In the genomic region with DNA sequence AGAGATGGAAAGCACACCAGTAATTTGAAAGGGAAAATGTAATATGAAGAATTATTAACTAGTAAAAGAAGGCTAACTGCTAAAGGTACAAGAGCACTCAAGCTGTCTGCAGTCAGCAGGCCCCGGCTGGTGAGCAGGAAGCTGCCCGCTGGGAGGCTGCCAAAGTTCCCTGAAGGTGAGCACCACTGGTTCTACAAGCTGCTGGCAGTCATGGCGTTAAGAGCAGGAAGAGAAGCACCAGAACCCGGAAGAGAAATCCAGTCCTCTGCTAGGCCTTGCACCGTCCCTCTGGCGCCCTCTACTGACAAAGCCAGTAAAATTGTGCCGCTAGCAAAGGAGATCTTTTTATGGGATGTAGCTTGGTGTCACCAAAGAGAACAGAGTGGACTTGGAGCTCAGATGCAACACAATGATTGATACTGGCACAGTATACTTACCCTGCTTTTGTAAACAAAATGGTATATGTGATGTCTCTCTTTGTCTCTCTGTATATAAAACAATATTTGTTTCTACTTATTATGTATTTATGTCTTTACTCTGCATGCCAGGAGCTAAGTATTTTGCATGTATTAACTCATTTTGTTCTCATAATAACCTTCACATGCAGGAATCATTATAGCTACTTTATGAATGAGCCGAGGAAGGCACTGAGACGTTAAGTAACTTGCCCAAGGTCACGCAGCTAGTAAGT, we compare ENCODE assay signal across 8 cellular contexts. TPM values are rescaled to one million over a fixed set of nuclear protein-coding genes. Genes with fewer than 3 reads are reported as not detected.
A peak's percentile ranks its signal among the peaks of the same experiment; 100 is the strongest.
DNase-seq lines count a peak whose midpoint lies in the region; ATAC-seq and TF ChIP-seq lines count a peak whose summit lies in the region.

No MANE protein-coding gene starts in this region.

- H3K27ac ChIP-seq in SK-N-MC: peak overlapping the region; percentile 84

- TF ChIP-seq CTCF in HFFc6 (IDR thresholded peaks at IDR 0.05): peak; percentile 94

- intact Hi-C loops in Right ventricle myocardium inferior (cut with DNase I) (loop anchor here (2.0 to 10.0 kb wide), 3 partner anchors 47 to 413 kb away; a partner anchor contains a TSS), posterior vena cava (cut with DNase I) (loop anchor here in 1 of 2 donors (10.0 kb wide), 1 partner anchor 133 kb away; no protein-coding TSS in a partner anchor)

- H3K4me3 ChIP-seq in GM08714 (ENCODE audit: low read length): peak overlapping the region; percentile 12; the same call in 1 of the 2 replicates
- H3K4me3 ChIP-seq in SK-N-MC: peak overlapping the region; percentile 82

- peak; percentile 90 for DNase-seq in HFFc6
- peak; percentile 70 for DNase-seq in NCI-H1092 treated with DMSO at 0.1 percent for 48 hours (lab: John Stamatoyannopoulos, UW)
- DNase-seq in SK-N-MC (ENCODE audit: low read depth, low spot score): peak; percentile 93
- DNase-seq in Right ventricle myocardium inferior (ENCODE audit: missing footprints): peak; percentile 90
- DNase-seq in posterior vena cava (ENCODE audit: low spot score): peak; percentile 92
- peak; percentile 93 for DNase-seq in ureter (ENCODE audit: low spot score)

- H3K9me3 ChIP-seq in SK-N-MC (ENCODE audit: low read depth, low read length): no peaks in the 10 kb centered on the region

- no peaks in the 10 kb centered on the region for H3K36me3 ChIP-seq in SK-N-MC (ENCODE audit: insufficient read depth, low read length)

- no peaks in the 10 kb centered on the region for H3K36me3 Mint-ChIP-seq in HFFc6 (ENCODE audit: low read depth)
- H3K36me3 Mint-ChIP-seq in activated naive CD4-positive, alpha-beta T cell treated with anti-CD3 and anti-CD28 coated beads, Interleukin-2, amount 50 U/mL, for 24 hours: peaks cover 3% of the 10 kb centered on the region

- ATAC-seq in Right ventricle myocardium inferior: peak; percentile 83

- H3K9ac ChIP-seq in SK-N-MC (ENCODE audit: insufficient read length): peak overlapping the region; percentile 49

- H3K4me3 Mint-ChIP-seq in HFFc6: peak overlapping the region; percentile 65
- peak overlapping the region; percentile 93 for H3K4me3 Mint-ChIP-seq in activated naive CD4-positive, alpha-beta T cell treated with anti-CD3 and anti-CD28 coated beads, Interleukin-2, amount 50 U/mL, for 24 hours

- H3K27me3 Mint-ChIP-seq in HFFc6 (ENCODE audit: insufficient read depth): no peaks in the 10 kb centered on the region; the same call in 1 of the 2 replicates
- H3K27me3 Mint-ChIP-seq in activated naive CD4-positive, alpha-beta T cell treated with anti-CD3 and anti-CD28 coated beads, Interleukin-2, amount 50 U/mL, for 24 hours: no peaks in the 10 kb centered on the region

- peak overlapping the region; percentile 80 for H3K27ac Mint-ChIP-seq in HFFc6
- peak overlapping the region; percentile 89 for H3K27ac Mint-ChIP-seq in activated naive CD4-positive, alpha-beta T cell treated with anti-CD3 and anti-CD28 coated beads, Interleukin-2, amount 50 U/mL, for 24 hours

- H3K4me1 Mint-ChIP-seq in HFFc6 (ENCODE audit: low read depth): peaks cover 39% of the 10 kb centered on the region
- peaks cover 68% of the 10 kb centered on the region for H3K4me1 Mint-ChIP-seq in activated naive CD4-positive, alpha-beta T cell treated with anti-CD3 and anti-CD28 coated beads, Interleukin-2, amount 50 U/mL, for 24 hours

- no peaks in the 10 kb centered on the region for H3K9me3 Mint-ChIP-seq in HFFc6
- H3K9me3 Mint-ChIP-seq in activated naive CD4-positive, alpha-beta T cell treated with anti-CD3 and anti-CD28 coated beads, Interleukin-2, amount 50 U/mL, for 24 hours: no peaks in the 10 kb centered on the region

RNA-seq across cellular contexts. Expression of a gene that starts 28.1 kb away (rescaled TPM):
- total RNA-seq in HFFc6 (2021; fragmentation: NEBNext Ultra II Directional; extraction: Animal tissue kit (Norgen Biotek cat#: 25700)): 10 to 100 TPM; 10.4 to 15.4 (median 14.4) TPM
- 3.1 TPM for total RNA-seq in Right ventricle myocardium inferior
- 10 to 100 TPM; 11.3 to 14.8 TPM for total RNA-seq in posterior vena cava
- 50.9 TPM for total RNA-seq in ureter

RNA-seq across cellular contexts. Expression of a gene that starts 49.3 kb away (rescaled TPM):
- total RNA-seq in HFFc6 (2021; fragmentation: NEBNext Ultra II Directional; extraction: Animal tissue kit (Norgen Biotek cat#: 25700)): 1 to 10 TPM in 4 of 6 experiments, under 1 TPM in 2; 0.36 to 1.9 (median 1.6) TPM
- total RNA-seq in Right ventricle myocardium inferior: 6.2 TPM
- 10 to 100 TPM in 1 of 2 donors, 1 to 10 TPM in 1; 8.4 to 12.7 TPM for total RNA-seq in posterior vena cava
- 16.6 TPM for total RNA-seq in ureter

Comparison
In these comparisons a context has a peak if more than half of its experiments do, and no peak if none do; other contexts are left out.
1. Peak in every context shown above with its lines: DNase-seq, ATAC-seq, H3K4me3 ChIP-seq and H3K27ac ChIP-seq.